1 cellular context compared by ENCODE assay signal in the genomic region with DNA sequence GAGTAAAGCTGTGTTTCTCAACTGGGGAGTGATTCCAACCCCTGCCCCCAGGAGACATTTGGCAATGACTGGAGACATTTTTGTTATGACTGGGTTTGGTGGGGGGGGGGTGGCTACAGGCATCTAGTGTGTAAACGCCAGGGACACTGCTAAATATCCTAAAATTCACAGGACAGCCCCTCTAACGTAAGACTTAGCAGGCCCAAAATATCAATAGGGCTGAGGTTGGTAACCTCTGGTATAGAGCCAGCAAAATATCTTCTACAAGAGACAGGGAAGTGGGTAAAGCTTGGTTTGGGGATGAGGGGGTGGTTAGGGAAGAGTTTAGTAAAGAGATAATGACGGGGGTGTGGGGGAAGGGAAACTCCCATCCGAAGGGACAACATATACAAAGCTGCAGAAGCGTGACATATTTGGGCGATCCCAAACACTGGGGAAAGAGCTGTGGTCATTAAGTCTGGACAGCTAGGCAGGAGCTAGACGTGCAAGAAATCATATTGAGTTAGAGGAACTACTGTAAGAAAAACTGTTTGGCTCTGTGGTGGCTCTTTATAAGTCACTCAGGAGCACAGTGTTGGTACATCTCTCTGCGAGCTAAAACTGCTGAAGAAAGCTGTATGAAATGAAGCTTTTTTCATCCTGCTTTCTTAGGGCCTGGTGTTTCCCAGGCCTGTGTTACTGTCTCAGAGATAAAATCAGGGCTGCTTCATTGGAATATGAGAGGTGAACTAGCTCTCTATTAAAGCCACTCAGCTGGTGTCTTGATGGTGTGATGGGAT.
TF ChIP-seq lines count a peak whose summit lies in the region.

No MANE protein-coding gene starts in this region.

TF ChIP-seq in GM12891, 5 proteins besides CTCF, POLR2A, EP300 and RAD21 (continued from another document):
- no peak for TF ChIP-seq POU2F2 (IDR thresholded peaks at IDR 0.05; ENCODE audit: low read depth, low read length)
- 0 out of 2 replicates have a peak, but pooled peaks have one; percentile 16 for TF ChIP-seq TAF1 (IDR thresholded peaks at IDR 0.05; ENCODE audit: low read depth, low read length)
- peak; percentile 71 for TF ChIP-seq SPI1 (IDR thresholded peaks at IDR 0.05; ENCODE audit: low read depth, low read length)
